ENCODE assay signal across 8 cellular contexts in genomic region chrX:51891821-51892551, GRCh38. TPM values are rescaled to one million over a fixed set of nuclear protein-coding genes. Genes with fewer than 3 reads are reported as not detected.
DNase-seq lines count a peak whose midpoint lies in the region; TF ChIP-seq lines count a peak whose summit lies in the region.

No MANE protein-coding gene starts in this region.

- H3K9ac ChIP-seq in OCI-LY3 (ENCODE audit: low read length) (0 out of 2 replicates have a peak overlapping the region, but pooled peaks have one; percentile 67), rectal smooth muscle tissue (ENCODE audit: low read length) (no peak overlapping the region)

- H3K4me1 ChIP-seq in breast epithelium, result no peaks in the 10 kb centered on the region
- peaks cover 23% of the 10 kb centered on the region for H3K4me1 ChIP-seq in OCI-LY3 (ENCODE audit: low read length)
- H3K4me1 ChIP-seq in rectal smooth muscle tissue (ENCODE audit: control insufficient read depth, insufficient read depth, low read length), result peaks cover 6% of the 10 kb centered on the region

- peaks cover 14% of the 10 kb centered on the region for H3K36me3 Mint-ChIP-seq in MCF 10A (ENCODE audit: insufficient read depth, unreplicated experiment)

- no peaks in the 10 kb centered on the region for H3K9me3 Mint-ChIP-seq in MCF 10A (ENCODE audit: unreplicated experiment)

- H3K9me3 ChIP-seq in breast epithelium (no peaks in the 10 kb centered on the region), OCI-LY3 (ENCODE audit: insufficient read depth, low read length) (no peaks in the 10 kb centered on the region)

- TF ChIP-seq CTCF in breast epithelium (IDR thresholded peaks at IDR 0.05), result no peak
- no peak for TF ChIP-seq CTCF in MCF 10A (IDR thresholded peaks at IDR 0.05; ENCODE audit: unreplicated experiment)
- no peak for TF ChIP-seq CTCF in OCI-LY3 (IDR thresholded peaks at IDR 0.05; ENCODE audit: low read depth, low read length)

- H3K27me3 ChIP-seq in breast epithelium (peaks cover 0 to 14% of the 10 kb centered on the region in 2 donors), OCI-LY3 (ENCODE audit: low read depth, low read length) (no peaks in the 10 kb centered on the region), rectal smooth muscle tissue (ENCODE audit: control insufficient read depth, insufficient read depth, low read length) (peaks cover 2% of the 10 kb centered on the region)

- no peaks in the 10 kb centered on the region for H4K20me1 ChIP-seq in OCI-LY3 (ENCODE audit: insufficient read depth, low read length)

- peak overlapping the region; percentile 86 for H3K4me2 ChIP-seq in OCI-LY3 (ENCODE audit: low read length)

- H3K4me1 Mint-ChIP-seq in MCF 10A (ENCODE audit: insufficient read depth, unreplicated experiment), result peaks cover 6% of the 10 kb centered on the region

- no peak overlapping the region for H3K4me3 ChIP-seq in breast epithelium
- 0 out of 2 replicates have a peak overlapping the region, but pooled peaks have one; percentile 97 for H3K4me3 ChIP-seq in OCI-LY3 (ENCODE audit: low read length)
- H3K4me3 ChIP-seq in rectal smooth muscle tissue (ENCODE audit: low read length), result no peak overlapping the region

- H3K79me2 ChIP-seq in OCI-LY3 (ENCODE audit: low read length), result peaks cover 21% of the 10 kb centered on the region

- no peak overlapping the region for H3K27ac Mint-ChIP-seq in MCF 10A (ENCODE audit: low read depth, unreplicated experiment)

- no peak overlapping the region for H2AFZ ChIP-seq in OCI-LY3 (ENCODE audit: low read depth, low read length)

- CTCF ChIA-PET in MCF 10A (lab: Yijun Ruan, JAX), result no interaction called here

- POLR2A ChIA-PET in MCF 10A (lab: Yijun Ruan, JAX), result interaction anchor here (1.2 kb wide), 2 partner anchors 88 to 89 kb away, joined by 3 to 4 read pairs; no protein-coding TSS in a partner anchor

- intact Hi-C loops in breast epithelium (cut with DNase I; ENCODE audit: low total_unique reads) (no loop called here), MCF 10A (cut with micrococcal nuclease) (loop anchor here (2.0 kb wide), 1 partner anchor 251 kb away; no protein-coding TSS in a partner anchor)

- H3K4me3 Mint-ChIP-seq in MCF 10A (ENCODE audit: unreplicated experiment), result no peak overlapping the region

- DNase-seq in breast epithelium (ENCODE audit: low spot score in 2 of 2) (no peak), MCF 10A (ENCODE audit: unreplicated experiment) (no peak), fibroblast of peridontal ligament (ENCODE audit: extremely low read depth) (peak; percentile 93), GM19240 (ENCODE audit: insufficient read length, low spot score) (no peak), NK-92 (lab: John Stamatoyannopoulos, UW; ENCODE audit: unreplicated experiment) (no peak), COLO829 (ENCODE audit: low spot score) (no peak)

- H3K36me3 ChIP-seq in breast epithelium, result no peaks in the 10 kb centered on the region
- peaks cover 10% of the 10 kb centered on the region for H3K36me3 ChIP-seq in OCI-LY3 (replicated peaks; ENCODE audit: low read depth, low read length)
- H3K36me3 ChIP-seq in rectal smooth muscle tissue (ENCODE audit: control insufficient read depth, insufficient read depth, low read length), result no peaks in the 10 kb centered on the region

- H3K27me3 Mint-ChIP-seq in MCF 10A (ENCODE audit: insufficient read depth, unreplicated experiment), result peaks cover 4% of the 10 kb centered on the region

- H3K27ac ChIP-seq in breast epithelium, result peak overlapping the region; percentile 81 to 85
- no peak overlapping the region; the same call in 1 of the 2 replicates for H3K27ac ChIP-seq in OCI-LY3 (ENCODE audit: low read length)
- peak overlapping the region; percentile 69 for H3K27ac ChIP-seq in rectal smooth muscle tissue (ENCODE audit: low read depth, low read length)

- no TSS peak for BruUV-seq in MCF 10A (replicated peaks; lab: Mats Ljungman, UMichigan)

- TF ChIP-seq POLR2A in breast epithelium (IDR thresholded peaks at IDR 0.05), result no peak

RNA-seq across cellular contexts. Expression of gene MAGED1, which starts 1.4 kb away (rescaled TPM):
- 10 to 100 TPM; 26.4 to 49.2 (median 44.9) TPM for total RNA-seq in breast epithelium
- 46.7 and 48.6 TPM in 2 replicates for total RNA-seq in MCF 10A (2022)
